ENCODE assay signal across 1 cellular context in the genomic region with DNA sequence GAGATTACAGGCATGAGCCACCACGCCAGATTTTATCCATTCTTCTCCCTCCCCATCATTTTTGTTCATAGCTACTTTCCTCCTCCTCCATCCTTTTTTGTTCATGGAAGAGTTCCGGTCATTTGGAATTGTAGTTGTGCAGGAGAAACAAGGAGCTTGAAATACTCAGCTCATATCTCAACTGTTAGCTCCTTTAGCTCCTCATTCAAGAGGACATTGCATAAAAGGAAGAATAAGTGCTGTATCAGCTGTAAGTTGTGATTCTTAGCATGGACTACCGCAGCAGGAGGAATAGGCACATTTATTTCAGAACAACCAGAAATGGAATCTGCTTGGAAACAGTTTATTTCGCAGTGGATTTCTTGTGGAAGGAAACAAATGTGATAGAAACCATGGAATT.
A peak's percentile ranks its signal among the peaks of the same experiment; 100 is the strongest.
TF ChIP-seq lines count a peak whose summit lies in the region.

No MANE protein-coding gene starts in this region.

TF ChIP-seq in K562, 482 proteins besides CTCF, POLR2A, EP300 and RAD21 (continued from another document and continues in another):
- TF ChIP-seq, protein P1, sequence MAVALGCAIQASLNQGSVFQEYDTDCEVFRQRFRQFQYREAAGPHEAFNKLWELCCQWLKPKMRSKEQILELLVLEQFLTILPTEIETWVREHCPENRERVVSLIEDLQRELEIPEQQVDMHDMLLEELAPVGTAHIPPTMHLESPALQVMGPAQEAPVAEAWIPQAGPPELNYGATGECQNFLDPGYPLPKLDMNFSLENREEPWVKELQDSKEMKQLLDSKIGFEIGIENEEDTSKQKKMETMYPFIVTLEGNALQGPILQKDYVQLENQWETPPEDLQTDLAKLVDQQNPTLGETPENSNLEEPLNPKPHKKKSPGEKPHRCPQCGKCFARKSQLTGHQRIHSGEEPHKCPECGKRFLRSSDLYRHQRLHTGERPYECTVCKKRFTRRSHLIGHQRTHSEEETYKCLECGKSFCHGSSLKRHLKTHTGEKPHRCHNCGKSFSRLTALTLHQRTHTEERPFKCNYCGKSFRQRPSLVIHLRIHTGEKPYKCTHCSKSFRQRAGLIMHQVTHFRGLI (CRISPR knock-in tag; IDR thresholded peaks at IDR 0.05): no peak
- TF ChIP-seq SAFB2 (IDR thresholded peaks at IDR 0.05; ENCODE audit: borderline replicate concordance, low read depth, low read length, severe bottlenecking) (no peak), KDM4B (IDR thresholded peaks at IDR 0.05; ENCODE audit: borderline replicate concordance in 2 of 2, low read depth in 1 of 2) (no peak), TRIM28 (IDR thresholded peaks at IDR 0.05) (no peak), EWSR1 (IDR thresholded peaks at IDR 0.05; ENCODE audit: borderline replicate concordance, low read depth, partially characterized antibody) (no peak), NFRKB (IDR thresholded peaks at IDR 0.05; ENCODE audit: low read depth) (no peak), CREM (IDR thresholded peaks at IDR 0.05; ENCODE audit: low read depth) (no peak), BDP1 (IDR thresholded peaks at IDR 0.05; ENCODE audit: insufficient read depth, insufficient read length) (no peak), MEF2A (IDR thresholded peaks at IDR 0.05; ENCODE audit: control insufficient read depth, low read depth, low read length) (no peak), ZNF830 (CRISPR knock-in tag; IDR thresholded peaks at IDR 0.05) (0 out of 2 replicates have a peak, but pooled peaks have one; percentile 47), BRCA1 (IDR thresholded peaks at IDR 0.05) (no peak), BRCA1 (CRISPR knock-in tag; IDR thresholded peaks at IDR 0.05) (no peak), BRD4 (IDR thresholded peaks at IDR 0.05) (no peak), SRF (CRISPR knock-in tag; IDR thresholded peaks at IDR 0.05) (no peak), HCFC1 (IDR thresholded peaks at IDR 0.05; ENCODE audit: low read depth, low read length) (no peak), CBFA2T3 (IDR thresholded peaks at IDR 0.05) (no peak), PYGO2 (tag; IDR thresholded peaks at IDR 0.05) (no peak), RNF2 (IDR thresholded peaks at IDR 0.05) (no peak), NFE2L1 (tag; IDR thresholded peaks at IDR 0.05; ENCODE audit: borderline replicate concordance, low read depth) (no peak), CHD4 (IDR thresholded peaks at IDR 0.05; ENCODE audit: insufficient read depth, insufficient replicate concordance, low read depth, low read length, poor library complexity, severe bottlenecking) (no peak), RBM25 (IDR thresholded peaks at IDR 0.05; ENCODE audit: low read depth, low read length, severe bottlenecking) (no peak), MCM3 (IDR thresholded peaks at IDR 0.05) (no peak), KHSRP (IDR thresholded peaks at IDR 0.05) (no peak), ILF3 (IDR thresholded peaks at IDR 0.05; ENCODE audit: borderline replicate concordance) (0 out of 2 replicates have a peak, but pooled peaks have one; percentile 32), ZNF239 (CRISPR knock-in tag; IDR thresholded peaks at IDR 0.05) (no peak), NFIX (CRISPR knock-in tag; IDR thresholded peaks at IDR 0.05; ENCODE audit: low read depth) (no peak), SMARCA4 (IDR thresholded peaks at IDR 0.05) (peak; percentile 37; the same call in 1 of the 2 replicates), RB1 (IDR thresholded peaks at IDR 0.05; ENCODE audit: low read depth) (no peak), ARNT (IDR thresholded peaks at IDR 0.05) (no peak), HEY1 (CRISPR knock-in tag; IDR thresholded peaks at IDR 0.05; ENCODE audit: borderline replicate concordance) (peak; percentile 33; the same call in 1 of the 2 replicates), FUS (optimal IDR thresholded peaks at IDR 0.05; ENCODE audit: low read depth, low read length) (peak; percentile 17), NONO (IDR thresholded peaks at IDR 0.05; ENCODE audit: low read depth in 2 of 2, low read length in 1 of 2) (no peak), STAT5B (CRISPR knock-in tag; IDR thresholded peaks at IDR 0.05) (no peak), OTX1 (CRISPR knock-in tag; IDR thresholded peaks at IDR 0.05) (no peak), TOE1 (IDR thresholded peaks at IDR 0.05; ENCODE audit: borderline replicate concordance) (no peak), TOE1 (CRISPR knock-in tag; IDR thresholded peaks at IDR 0.05; ENCODE audit: borderline replicate concordance, low read depth) (no peak), KDM1A (IDR thresholded peaks at IDR 0.05) (peak; percentile 35 to 47; a peak in 2 of 4 replicates), FOXJ3 (CRISPR knock-in tag; IDR thresholded peaks at IDR 0.05) (no peak), ZNF764 (CRISPR knock-in tag; IDR thresholded peaks at IDR 0.05; ENCODE audit: low read depth) (no peak)
- TF ChIP-seq, protein P2, sequence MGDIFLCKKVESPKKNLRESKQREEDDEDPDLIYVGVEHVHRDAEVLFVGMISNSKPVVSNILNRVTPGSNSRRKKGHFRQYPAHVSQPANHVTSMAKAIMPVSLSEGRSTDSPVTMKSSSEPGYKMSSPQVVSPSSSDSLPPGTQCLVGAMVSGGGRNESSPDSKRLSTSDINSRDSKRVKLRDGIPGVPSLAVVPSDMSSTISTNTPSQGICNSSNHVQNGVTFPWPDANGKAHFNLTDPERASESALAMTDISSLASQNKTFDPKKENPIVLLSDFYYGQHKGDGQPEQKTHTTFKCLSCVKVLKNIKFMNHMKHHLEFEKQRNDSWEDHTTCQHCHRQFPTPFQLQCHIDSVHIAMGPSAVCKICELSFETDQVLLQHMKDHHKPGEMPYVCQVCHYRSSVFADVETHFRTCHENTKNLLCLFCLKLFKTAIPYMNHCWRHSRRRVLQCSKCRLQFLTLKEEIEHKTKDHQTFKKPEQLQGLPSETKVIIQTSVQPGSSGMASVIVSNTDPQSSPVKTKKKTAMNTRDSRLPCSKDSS (IDR thresholded peaks at IDR 0.05; ENCODE audit: low read depth, partially characterized antibody): no peak
- TF ChIP-seq, protein P3, sequence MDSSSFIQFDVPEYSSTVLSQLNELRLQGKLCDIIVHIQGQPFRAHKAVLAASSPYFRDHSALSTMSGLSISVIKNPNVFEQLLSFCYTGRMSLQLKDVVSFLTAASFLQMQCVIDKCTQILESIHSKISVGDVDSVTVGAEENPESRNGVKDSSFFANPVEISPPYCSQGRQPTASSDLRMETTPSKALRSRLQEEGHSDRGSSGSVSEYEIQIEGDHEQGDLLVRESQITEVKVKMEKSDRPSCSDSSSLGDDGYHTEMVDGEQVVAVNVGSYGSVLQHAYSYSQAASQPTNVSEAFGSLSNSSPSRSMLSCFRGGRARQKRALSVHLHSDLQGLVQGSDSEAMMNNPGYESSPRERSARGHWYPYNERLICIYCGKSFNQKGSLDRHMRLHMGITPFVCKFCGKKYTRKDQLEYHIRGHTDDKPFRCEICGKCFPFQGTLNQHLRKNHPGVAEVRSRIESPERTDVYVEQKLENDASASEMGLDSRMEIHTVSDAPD (CRISPR knock-in tag; IDR thresholded peaks at IDR 0.05): no peak
- TF ChIP-seq, protein P4, sequence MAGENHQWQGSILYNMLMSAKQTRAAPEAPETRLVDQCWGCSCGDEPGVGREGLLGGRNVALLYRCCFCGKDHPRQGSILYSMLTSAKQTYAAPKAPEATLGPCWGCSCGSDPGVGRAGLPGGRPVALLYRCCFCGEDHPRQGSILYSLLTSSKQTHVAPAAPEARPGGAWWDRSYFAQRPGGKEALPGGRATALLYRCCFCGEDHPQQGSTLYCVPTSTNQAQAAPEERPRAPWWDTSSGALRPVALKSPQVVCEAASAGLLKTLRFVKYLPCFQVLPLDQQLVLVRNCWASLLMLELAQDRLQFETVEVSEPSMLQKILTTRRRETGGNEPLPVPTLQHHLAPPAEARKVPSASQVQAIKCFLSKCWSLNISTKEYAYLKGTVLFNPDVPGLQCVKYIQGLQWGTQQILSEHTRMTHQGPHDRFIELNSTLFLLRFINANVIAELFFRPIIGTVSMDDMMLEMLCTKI (IDR thresholded peaks at IDR 0.05; ENCODE audit: partially characterized antibody): no peak
- TF ChIP-seq, protein P5, sequence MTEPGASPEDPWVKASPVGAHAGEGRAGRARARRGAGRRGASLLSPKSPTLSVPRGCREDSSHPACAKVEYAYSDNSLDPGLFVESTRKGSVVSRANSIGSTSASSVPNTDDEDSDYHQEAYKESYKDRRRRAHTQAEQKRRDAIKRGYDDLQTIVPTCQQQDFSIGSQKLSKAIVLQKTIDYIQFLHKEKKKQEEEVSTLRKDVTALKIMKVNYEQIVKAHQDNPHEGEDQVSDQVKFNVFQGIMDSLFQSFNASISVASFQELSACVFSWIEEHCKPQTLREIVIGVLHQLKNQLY (CRISPR knock-in tag; conservative IDR thresholded peaks at IDR 0.05): no peak
- TF ChIP-seq, protein P6, sequence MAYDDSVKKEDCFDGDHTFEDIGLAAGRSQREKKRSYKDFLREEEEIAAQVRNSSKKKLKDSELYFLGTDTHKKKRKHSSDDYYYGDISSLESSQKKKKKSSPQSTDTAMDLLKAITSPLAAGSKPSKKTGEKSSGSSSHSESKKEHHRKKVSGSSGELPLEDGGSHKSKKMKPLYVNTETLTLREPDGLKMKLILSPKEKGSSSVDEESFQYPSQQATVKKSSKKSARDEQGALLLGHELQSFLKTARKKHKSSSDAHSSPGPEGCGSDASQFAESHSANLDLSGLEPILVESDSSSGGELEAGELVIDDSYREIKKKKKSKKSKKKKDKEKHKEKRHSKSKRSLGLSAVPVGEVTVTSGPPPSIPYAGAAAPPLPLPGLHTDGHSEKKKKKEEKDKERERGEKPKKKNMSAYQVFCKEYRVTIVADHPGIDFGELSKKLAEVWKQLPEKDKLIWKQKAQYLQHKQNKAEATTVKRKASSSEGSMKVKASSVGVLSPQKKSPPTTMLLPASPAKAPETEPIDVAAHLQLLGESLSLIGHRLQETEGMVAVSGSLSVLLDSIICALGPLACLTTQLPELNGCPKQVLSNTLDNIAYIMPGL (CRISPR knock-in tag; IDR thresholded peaks at IDR 0.05): no peak
- TF ChIP-seq, protein P7, sequence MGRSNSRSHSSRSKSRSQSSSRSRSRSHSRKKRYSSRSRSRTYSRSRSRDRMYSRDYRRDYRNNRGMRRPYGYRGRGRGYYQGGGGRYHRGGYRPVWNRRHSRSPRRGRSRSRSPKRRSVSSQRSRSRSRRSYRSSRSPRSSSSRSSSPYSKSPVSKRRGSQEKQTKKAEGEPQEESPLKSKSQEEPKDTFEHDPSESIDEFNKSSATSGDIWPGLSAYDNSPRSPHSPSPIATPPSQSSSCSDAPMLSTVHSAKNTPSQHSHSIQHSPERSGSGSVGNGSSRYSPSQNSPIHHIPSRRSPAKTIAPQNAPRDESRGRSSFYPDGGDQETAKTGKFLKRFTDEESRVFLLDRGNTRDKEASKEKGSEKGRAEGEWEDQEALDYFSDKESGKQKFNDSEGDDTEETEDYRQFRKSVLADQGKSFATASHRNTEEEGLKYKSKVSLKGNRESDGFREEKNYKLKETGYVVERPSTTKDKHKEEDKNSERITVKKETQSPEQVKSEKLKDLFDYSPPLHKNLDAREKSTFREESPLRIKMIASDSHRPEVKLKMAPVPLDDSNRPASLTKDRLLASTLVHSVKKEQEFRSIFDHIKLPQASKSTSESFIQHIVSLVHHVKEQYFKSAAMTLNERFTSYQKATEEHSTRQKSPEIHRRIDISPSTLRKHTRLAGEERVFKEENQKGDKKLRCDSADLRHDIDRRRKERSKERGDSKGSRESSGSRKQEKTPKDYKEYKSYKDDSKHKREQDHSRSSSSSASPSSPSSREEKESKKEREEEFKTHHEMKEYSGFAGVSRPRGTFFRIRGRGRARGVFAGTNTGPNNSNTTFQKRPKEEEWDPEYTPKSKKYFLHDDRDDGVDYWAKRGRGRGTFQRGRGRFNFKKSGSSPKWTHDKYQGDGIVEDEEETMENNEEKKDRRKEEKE (IDR thresholded peaks at IDR 0.05; ENCODE audit: borderline replicate concordance in 1 of 2, control insufficient read depth in 1 of 2, low read depth in 2 of 2, low read length in 1 of 2): no peak
- TF ChIP-seq, protein P8, sequence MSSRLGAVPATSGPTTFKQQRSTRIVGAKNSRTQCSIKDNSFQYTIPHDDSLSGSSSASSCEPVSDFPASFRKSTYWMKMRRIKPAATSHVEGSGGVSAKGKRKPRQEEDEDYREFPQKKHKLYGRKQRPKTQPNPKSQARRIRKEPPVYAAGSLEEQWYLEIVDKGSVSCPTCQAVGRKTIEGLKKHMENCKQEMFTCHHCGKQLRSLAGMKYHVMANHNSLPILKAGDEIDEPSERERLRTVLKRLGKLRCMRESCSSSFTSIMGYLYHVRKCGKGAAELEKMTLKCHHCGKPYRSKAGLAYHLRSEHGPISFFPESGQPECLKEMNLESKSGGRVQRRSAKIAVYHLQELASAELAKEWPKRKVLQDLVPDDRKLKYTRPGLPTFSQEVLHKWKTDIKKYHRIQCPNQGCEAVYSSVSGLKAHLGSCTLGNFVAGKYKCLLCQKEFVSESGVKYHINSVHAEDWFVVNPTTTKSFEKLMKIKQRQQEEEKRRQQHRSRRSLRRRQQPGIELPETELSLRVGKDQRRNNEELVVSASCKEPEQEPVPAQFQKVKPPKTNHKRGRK (tag; IDR thresholded peaks at IDR 0.05): no peak
- TF ChIP-seq, protein P9, sequence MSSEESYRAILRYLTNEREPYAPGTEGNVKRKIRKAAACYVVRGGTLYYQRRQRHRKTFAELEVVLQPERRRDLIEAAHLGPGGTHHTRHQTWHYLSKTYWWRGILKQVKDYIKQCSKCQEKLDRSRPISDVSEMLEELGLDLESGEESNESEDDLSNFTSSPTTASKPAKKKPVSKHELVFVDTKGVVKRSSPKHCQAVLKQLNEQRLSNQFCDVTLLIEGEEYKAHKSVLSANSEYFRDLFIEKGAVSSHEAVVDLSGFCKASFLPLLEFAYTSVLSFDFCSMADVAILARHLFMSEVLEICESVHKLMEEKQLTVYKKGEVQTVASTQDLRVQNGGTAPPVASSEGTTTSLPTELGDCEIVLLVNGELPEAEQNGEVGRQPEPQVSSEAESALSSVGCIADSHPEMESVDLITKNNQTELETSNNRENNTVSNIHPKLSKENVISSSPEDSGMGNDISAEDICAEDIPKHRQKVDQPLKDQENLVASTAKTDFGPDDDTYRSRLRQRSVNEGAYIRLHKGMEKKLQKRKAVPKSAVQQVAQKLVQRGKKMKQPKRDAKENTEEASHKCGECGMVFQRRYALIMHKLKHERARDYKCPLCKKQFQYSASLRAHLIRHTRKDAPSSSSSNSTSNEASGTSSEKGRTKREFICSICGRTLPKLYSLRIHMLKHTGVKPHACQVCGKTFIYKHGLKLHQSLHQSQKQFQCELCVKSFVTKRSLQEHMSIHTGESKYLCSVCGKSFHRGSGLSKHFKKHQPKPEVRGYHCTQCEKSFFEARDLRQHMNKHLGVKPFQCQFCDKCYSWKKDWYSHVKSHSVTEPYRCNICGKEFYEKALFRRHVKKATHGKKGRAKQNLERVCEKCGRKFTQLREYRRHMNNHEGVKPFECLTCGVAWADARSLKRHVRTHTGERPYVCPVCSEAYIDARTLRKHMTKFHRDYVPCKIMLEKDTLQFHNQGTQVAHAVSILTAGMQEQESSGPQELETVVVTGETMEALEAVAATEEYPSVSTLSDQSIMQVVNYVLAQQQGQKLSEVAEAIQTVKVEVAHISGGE (CRISPR knock-in tag; IDR thresholded peaks at IDR 0.05): no peak
